2 cellular contexts compared by ENCODE assay signal in genomic region chr7:97757824-97758223, GRCh38.
TF ChIP-seq lines count a peak whose summit lies in the region.

No MANE protein-coding gene starts in this region.

TF ChIP-seq in GM23338, 12 proteins besides CTCF, POLR2A, EP300 and RAD21 (continued from another document):
- no peak for TF ChIP-seq POLR2AphosphoS5 (IDR thresholded peaks at IDR 0.05; ENCODE audit: low read depth)
- TF ChIP-seq STAT1 (IDR thresholded peaks at IDR 0.05; ENCODE audit: unreplicated experiment): no peak

TF ChIP-seq in K562, 482 proteins besides CTCF, POLR2A, EP300 and RAD21 (continued from another document):
- TF ChIP-seq HMGXB4 (CRISPR knock-in tag; IDR thresholded peaks at IDR 0.05) (no peak), CBFB (CRISPR knock-in tag; IDR thresholded peaks at IDR 0.05) (no peak), GABPB2 (CRISPR knock-in tag; conservative IDR thresholded peaks at IDR 0.05) (no peak), TRIM24 (IDR thresholded peaks at IDR 0.05) (peak; percentile 38 to 77; a peak in 2 of 4 replicates), NFE2L1 (tag; IDR thresholded peaks at IDR 0.05; ENCODE audit: borderline replicate concordance, low read depth) (no peak), ILF3 (IDR thresholded peaks at IDR 0.05; ENCODE audit: borderline replicate concordance) (no peak), ZNF766 (CRISPR knock-in tag; conservative IDR thresholded peaks at IDR 0.05) (no peak), CEBPB (tag; IDR thresholded peaks at IDR 0.05) (peak; percentile 35; the same call in 1 of the 2 replicates), ETV1 (tag; conservative IDR thresholded peaks at IDR 0.05; ENCODE audit: low read depth) (no peak), ATF3 (IDR thresholded peaks at IDR 0.05) (peak; percentile 82), ATF3 (CRISPR knock-in tag; conservative IDR thresholded peaks at IDR 0.05) (no peak), CEBPG (CRISPR knock-in tag; IDR thresholded peaks at IDR 0.05) (no peak), CEBPG (tag; conservative IDR thresholded peaks at IDR 0.05 in 1 of 2, IDR thresholded peaks at IDR 0.05 in 1 of 2) (peak; percentile 50 to 82; a peak in 3 of 4 replicates), ZBTB9 (CRISPR knock-in tag; IDR thresholded peaks at IDR 0.05) (no peak), E2F4 (CRISPR knock-in tag; IDR thresholded peaks at IDR 0.05; ENCODE audit: low read depth) (no peak)
